24 cellular contexts compared by ENCODE assay signal in genomic region chr22:26545827-26546226, GRCh38. TPM values are rescaled to one million over a fixed set of nuclear protein-coding genes. Genes with fewer than 3 reads are reported as not detected.
DNase-seq lines count a peak whose midpoint lies in the region; ATAC-seq and TF ChIP-seq lines count a peak whose summit lies in the region.
"Had no signal": no experiment of that assay in that cellular context is flagged by ENCODE, and none has a peak within 500 bp of the region (broad histone marks: within the 10 kb centered on the region; RNA-seq: fewer than 3 reads in every experiment).

No MANE protein-coding gene starts in this region.

- peak overlapping the region; percentile 51 for H3K27ac Mint-ChIP-seq in activated T-cell treated with anti-CD3 and anti-CD28 coated beads, Interleukin-2, amount 50 U/mL, for 24 hours
- peak overlapping the region; percentile 83 for H3K27ac Mint-ChIP-seq in CD8-positive, alpha-beta T cell
- H3K27ac Mint-ChIP-seq: nephron had no signal

- peaks cover 36% of the 10 kb centered on the region for H3K4me1 ChIP-seq in CD8-positive, alpha-beta T cell (ENCODE audit: insufficient read depth, low read length)
- H3K4me1 ChIP-seq in body of pancreas (peaks cover 52% of the 10 kb centered on the region), gastrocnemius medialis (peaks cover 53 to 64% of the 10 kb centered on the region in 2 donors)
- H3K4me1 ChIP-seq: transverse colon had no signal

- H3K27me3 ChIP-seq in CD8-positive, alpha-beta T cell (ENCODE audit: insufficient read depth, low read length): no peaks in the 10 kb centered on the region
- H3K27me3 ChIP-seq in body of pancreas (no peaks in the 10 kb centered on the region), gastrocnemius medialis (no peaks in the 10 kb centered on the region)
- H3K27me3 ChIP-seq: ovary, transverse colon had no signal

- DNase-seq in activated T-cell treated with anti-CD3 and anti-CD28 coated beads, Interleukin-2, amount 50 U/mL, for 24 hours: no peak
- no peak for DNase-seq in activated T-cell treated with anti-CD3 and anti-CD28 coated beads, Interleukin-2, amount 50 U/mL, for 4 hours
- no peak for DNase-seq in CD8-positive, alpha-beta T cell
- DNase-seq in body of pancreas: no peak
- DNase-seq in gastrocnemius medialis: no peak
- no peak for DNase-seq in dedifferentiated amniotic fluid mesenchymal stem cell (ENCODE audit: extremely low spot score)
- DNase-seq: activated CD4-positive, alpha-beta T cell treated with anti-CD3 and anti-CD28 coated beads for 1 hour; activated CD8-positive, alpha-beta memory T cell treated with anti-CD3 and anti-CD28 coated beads for 24 hours; COR-L47; effector CD4-positive, alpha-beta T cell; erythroblast; MM.1S; NCI-H524 treated with DMSO at 0.1 percent for 48 hours; ovary; stimulated activated CD4-positive, alpha-beta T cell treated with anti-CD3 and anti-CD28 coated beads, Interleukin-15, amount 100 ng/mL, for 24 hours; transverse colon had no signal

- H3K9me3 Mint-ChIP-seq in activated T-cell treated with anti-CD3 and anti-CD28 coated beads, Interleukin-2, amount 50 U/mL, for 24 hours: no peaks in the 10 kb centered on the region
- no peaks in the 10 kb centered on the region for H3K9me3 Mint-ChIP-seq in activated T-cell treated with anti-CD3 and anti-CD28 coated beads, Interleukin-2, amount 50 U/mL, for 4 hours
- H3K9me3 Mint-ChIP-seq in CD8-positive, alpha-beta T cell: no peaks in the 10 kb centered on the region
- H3K9me3 Mint-ChIP-seq: activated naive CD4-positive, alpha-beta T cell treated with anti-CD3 and anti-CD28 coated beads, Interleukin-2, amount 50 U/mL, for 24 hours; activated T-helper 1 cell treated with anti-CD3 and anti-CD28 coated beads, Interleukin-12 subunit alpha, Interleukin-12 subunit beta, Interleukin-2, Interleukin-4 antibody, amounts not matched to agents 30 ng/mL and 10 ng/mL and 1 ng/mL, durations not matched to agents 14 hours and 24 hours and 36 hours; nephron had no signal

- intact Hi-C loops in CD8-positive, alpha-beta T cell (cut with DNase I, micrococcal nuclease): no loop called here
- intact Hi-C loops in body of pancreas (cut with DNase I) (no loop called here), gastrocnemius medialis (cut with DNase I; ENCODE audit: low total_unique reads) (no loop called here)

- WGBS in body of pancreas, 2 donors: 46 to 65% methylated on average over 4 to 5 of the region's 5 CpGs

- H3K4me1 Mint-ChIP-seq in activated T-cell treated with anti-CD3 and anti-CD28 coated beads, Interleukin-2, amount 50 U/mL, for 24 hours (ENCODE audit: low read depth): peaks cover 40% of the 10 kb centered on the region
- peaks cover 29% of the 10 kb centered on the region for H3K4me1 Mint-ChIP-seq in activated T-cell treated with anti-CD3 and anti-CD28 coated beads, Interleukin-2, amount 50 U/mL, for 4 hours (ENCODE audit: low read depth)
- H3K4me1 Mint-ChIP-seq in CD8-positive, alpha-beta T cell (ENCODE audit: low read depth): peaks cover 47% of the 10 kb centered on the region

- TF ChIP-seq CTCF in CD8-positive, alpha-beta T cell (IDR thresholded peaks at IDR 0.05): no peak
- no peak for TF ChIP-seq CTCF in body of pancreas (IDR thresholded peaks at IDR 0.05)
- no peak for TF ChIP-seq CTCF in gastrocnemius medialis (IDR thresholded peaks at IDR 0.05 in 4 of 5, conservative IDR thresholded peaks at IDR 0.05 in 1 of 5)

- TF ChIP-seq POLR2A in body of pancreas (IDR thresholded peaks at IDR 0.05): no peak
- no peak for TF ChIP-seq POLR2A in gastrocnemius medialis (IDR thresholded peaks at IDR 0.05)

- no peak overlapping the region for H3K4me3 ChIP-seq in CD8-positive, alpha-beta T cell (ENCODE audit: low read depth, low read length)
- H3K4me3 ChIP-seq in body of pancreas (no peak overlapping the region), gastrocnemius medialis (no peak overlapping the region)
- H3K4me3 ChIP-seq: GM12878, ovary, transverse colon had no signal

- in situ Hi-C loops in gastrocnemius medialis (cut with MboI; ENCODE audit: low sequenced_read_pairs in 4 of 4): no loop called here

- no peaks in the 10 kb centered on the region for H3K27me3 Mint-ChIP-seq in activated T-cell treated with anti-CD3 and anti-CD28 coated beads, Interleukin-2, amount 50 U/mL, for 24 hours
- no peaks in the 10 kb centered on the region for H3K27me3 Mint-ChIP-seq in activated T-cell treated with anti-CD3 and anti-CD28 coated beads, Interleukin-2, amount 50 U/mL, for 4 hours (ENCODE audit: low read depth)
- H3K27me3 Mint-ChIP-seq in CD8-positive, alpha-beta T cell (ENCODE audit: low read depth): no peaks in the 10 kb centered on the region
- H3K27me3 Mint-ChIP-seq: activated naive CD4-positive, alpha-beta T cell treated with anti-CD3 and anti-CD28 coated beads, Interleukin-2, amount 50 U/mL, for 24 hours had no signal

- CTCF ChIA-PET in CD8-positive, alpha-beta T cell (lab: Charles Lee): interaction anchor here (1.0 kb wide), 1 partner anchor 20 kb away, joined by 3 read pairs; no protein-coding TSS in a partner anchor

- no peak overlapping the region for H3K27ac ChIP-seq in CD8-positive, alpha-beta T cell (ENCODE audit: low read depth, low read length)
- H3K27ac ChIP-seq in body of pancreas (peak overlapping the region in 3 of 4 donors; percentile 1 to 19 (median 4)), gastrocnemius medialis (peak overlapping the region; percentile 65 to 86 (median 74))
- H3K27ac ChIP-seq: ovary, transverse colon had no signal

- peaks cover 45% of the 10 kb centered on the region for H3K36me3 Mint-ChIP-seq in activated T-cell treated with anti-CD3 and anti-CD28 coated beads, Interleukin-2, amount 50 U/mL, for 24 hours (ENCODE audit: low read depth)
- H3K36me3 Mint-ChIP-seq in activated T-cell treated with anti-CD3 and anti-CD28 coated beads, Interleukin-2, amount 50 U/mL, for 4 hours (ENCODE audit: insufficient read depth): peaks cover 9% of the 10 kb centered on the region
- H3K36me3 Mint-ChIP-seq in CD8-positive, alpha-beta T cell: peaks cover 64% of the 10 kb centered on the region

- ATAC-seq in activated T-cell treated with anti-CD3 and anti-CD28 coated beads, Interleukin-2, amount 50 U/mL, for 4 hours: no peak
- ATAC-seq in CD8-positive, alpha-beta T cell: no peak
- ATAC-seq in body of pancreas (no peak), gastrocnemius medialis (no peak), GM21825 (IDR thresholded peaks at IDR 0.05; ENCODE audit: unreplicated experiment) (no peak), HG03457 (IDR thresholded peaks at IDR 0.05; ENCODE audit: unreplicated experiment) (no peak)
- ATAC-seq: GM12878, Panc1, sciatic nerve had no signal

- H3K36me3 ChIP-seq in CD8-positive, alpha-beta T cell (ENCODE audit: insufficient read depth, low read length): peaks cover 4% of the 10 kb centered on the region
- H3K36me3 ChIP-seq in body of pancreas (replicated peaks in 1 of 2; ENCODE audit: insufficient read depth in 1 of 2, low read depth in 2 of 2) (peaks cover 0 to 5% of the 10 kb centered on the region in 2 donors), gastrocnemius medialis (peaks cover 0 to 2% of the 10 kb centered on the region in 2 donors)
- H3K36me3 ChIP-seq: ovary, transverse colon had no signal

- no peak overlapping the region for H3K4me3 Mint-ChIP-seq in activated T-cell treated with anti-CD3 and anti-CD28 coated beads, Interleukin-2, amount 50 U/mL, for 24 hours
- no peak overlapping the region for H3K4me3 Mint-ChIP-seq in activated T-cell treated with anti-CD3 and anti-CD28 coated beads, Interleukin-2, amount 50 U/mL, for 4 hours
- H3K4me3 Mint-ChIP-seq in CD8-positive, alpha-beta T cell: no peak overlapping the region
- H3K4me3 Mint-ChIP-seq: activated naive CD4-positive, alpha-beta T cell treated with anti-CD3 and anti-CD28 coated beads, Interleukin-2, amount 50 U/mL, for 24 hours; activated T-helper 1 cell treated with anti-CD3 and anti-CD28 coated beads, Interleukin-12 subunit alpha, Interleukin-12 subunit beta, Interleukin-2, Interleukin-4 antibody, amounts not matched to agents 30 ng/mL and 10 ng/mL and 1 ng/mL, durations not matched to agents 14 hours and 24 hours and 36 hours; nephron had no signal

- no peaks in the 10 kb centered on the region for H3K9me3 ChIP-seq in CD8-positive, alpha-beta T cell (ENCODE audit: low read length)
- H3K9me3 ChIP-seq in body of pancreas: no peaks in the 10 kb centered on the region
- no peaks in the 10 kb centered on the region for H3K9me3 ChIP-seq in gastrocnemius medialis
- H3K9me3 ChIP-seq: ovary, transverse colon had no signal

- POLR2A ChIA-PET in CD8-positive, alpha-beta T cell (lab: Charles Lee): interaction anchor here (1.1 to 1.5 kb wide), 2 partner anchors 10 to 32 kb away, joined by 3 to 4 read pairs; no protein-coding TSS in a partner anchor

RNA-seq across cellular contexts. Expression of gene TFIP11, which starts 33.6 kb away (rescaled TPM):
- 10 to 100 TPM; 52.4 to 68.5 (median 61.0) TPM for total RNA-seq in activated T-cell treated with anti-CD3 and anti-CD28 coated beads, Interleukin-2, amount 50 U/mL, for 4 hours
- 100 to 1,000 TPM; 138 to 142 TPM for total RNA-seq in CD8-positive, alpha-beta T cell
- 10 to 100 TPM; 26.2 to 32.3 TPM for total RNA-seq in body of pancreas
- total RNA-seq in gastrocnemius medialis: 10 to 100 TPM; 33.1 to 65.7 (median 49.2) TPM

RNA-seq across cellular contexts. Expression of gene TPST2, which starts 44.1 kb away (rescaled TPM):
- total RNA-seq in activated T-cell treated with anti-CD3 and anti-CD28 coated beads, Interleukin-2, amount 50 U/mL, for 4 hours: 10 to 100 TPM; 32.5 to 45.4 (median 38.8) TPM
- 10 to 100 TPM; 24.3 to 26.3 TPM for total RNA-seq in CD8-positive, alpha-beta T cell
- 100 to 1,000 TPM; 547 to 586 TPM for total RNA-seq in body of pancreas
- 100 to 1,000 TPM in 1 of 4 donors, 10 to 100 TPM in 3; 32.3 to 110 (median 65.4) TPM for total RNA-seq in gastrocnemius medialis

Comparison
In these comparisons a context has a peak if more than half of its experiments do, and no peak if none do; other contexts are left out.
1. RNA of gene TPST2, which starts 44.1 kb away (total RNA-seq): 547 to 586 TPM in body of pancreas; 32.3 to 110 TPM in gastrocnemius medialis, 32.5 to 45.4 TPM in activated T-cell treated with anti-CD3 and anti-CD28 coated beads, Interleukin-2, amount 50 U/mL, for 4 hours and 24.3 to 26.3 TPM in CD8-positive, alpha-beta T cell; every median in the first group is over 4 times any median in the second.